Comparison of ENCODE assay signal across 18 cellular contexts in genomic region chr7:66815976-66816375, GRCh38.
DNase-seq lines count a peak whose midpoint lies in the region; ATAC-seq, FAIRE-seq and TF ChIP-seq lines count a peak whose summit lies in the region.
"Had no signal": no experiment of that assay in that cellular context is flagged by ENCODE, and none has a peak within 500 bp of the region (broad histone marks: within the 10 kb centered on the region; RNA-seq: fewer than 3 reads in every experiment).

No MANE protein-coding gene starts in this region.

- POLR2A ChIA-PET in HEK293 (lab: Yijun Ruan, JAX) = no interaction called here
- POLR2A ChIA-PET in HepG2 (lab: Yijun Ruan, JAX) = no interaction called here

- H3K4me3 ChIP-seq in HEK293 (ENCODE audit: low read depth, low read length) (no peak overlapping the region), HepG2 (replicated peaks in 1 of 3; ENCODE audit: insufficient read depth in 1 of 3, low read depth in 2 of 3, low read length in 3 of 3) (no peak overlapping the region)

- TF ChIP-seq CTCF in HEK293 (tag by site-specific recombination; IDR thresholded peaks at IDR 0.05) (no peak), HepG2 (CRISPR knock-in tag; IDR thresholded peaks at IDR 0.05) (no peak)

- H3K9me3 Mint-ChIP-seq in activated CD8-positive, alpha-beta memory T cell treated with anti-CD3 and anti-CD28 coated beads, Interleukin-2, amount 10 ng/mL, durations not matched to agents 7 days and 5 days (ENCODE audit: low read depth) = no peaks in the 10 kb centered on the region
- H3K9me3 Mint-ChIP-seq in stimulated activated naive B cell treated with anti-CD40 and anti-IgM and Interleukin-4, amounts not matched to agents 10 μg/mL and 1 μg/mL and 100 μg/mL, for 72 hours = no peaks in the 10 kb centered on the region
- H3K9me3 Mint-ChIP-seq: HFFc6 had no signal

- FAIRE-seq in HepG2 (lab: Jason Lieb, UNC) = no peak
- FAIRE-seq: GM12892, H1 had no signal

- ATAC-seq in activated CD8-positive, alpha-beta memory T cell treated with anti-CD3 and anti-CD28 coated beads, Interleukin-2, amount 10 ng/mL, durations not matched to agents 7 days and 5 days = peak; percentile 20
- peak; percentile 37 for ATAC-seq in HepG2
- ATAC-seq in stimulated activated naive B cell treated with anti-CD40 and anti-IgM and Interleukin-4, amounts not matched to agents 10 μg/mL and 1 μg/mL and 100 μg/mL, for 72 hours (replicated peaks) = no peak

- no peak overlapping the region for H3K9ac ChIP-seq in HepG2 (ENCODE audit: insufficient read depth, low read depth, low read length)

- DNase-seq in activated CD8-positive, alpha-beta memory T cell treated with anti-CD3 and anti-CD28 coated beads, Interleukin-2, amount 10 ng/mL, durations not matched to agents 7 days and 5 days = no peak
- DNase-seq in activated CD8-positive, alpha-beta memory T cell treated with anti-CD3 and anti-CD28 coated beads, Interleukin-2, amount 50 U/mL, for 4 hours = no peak
- DNase-seq in HepG2 (ENCODE audit: low spot score) (no peak), DMS153 (lab: John Stamatoyannopoulos, UW) (no peak), NCI-H1694 treated with DMSO at 0.1 percent for 48 hours (lab: John Stamatoyannopoulos, UW) (no peak)
- no peak for DNase-seq in stimulated activated naive B cell treated with anti-CD40 and anti-IgM and Interleukin-4, amounts not matched to agents 10 μg/mL and 1 μg/mL and 100 μg/mL, for 72 hours
- DNase-seq: DMS 273 treated with DMSO at 0.1 percent for 48 hours, HFFc6, KG1, NCI-H1417 treated with DMSO at 0.1 percent for 48 hours, NCI-H2081, NCI-H510A, NCI-H82, PC-3 had no signal

- in situ Hi-C loops in HepG2 (cut with HindIII; ENCODE audit: extremely low pct_ligation_motif_present, low pct_unique_long_range_greater_than_20kb) = no loop called here

- no peaks in the 10 kb centered on the region for H3K4me1 ChIP-seq in HEK293 (ENCODE audit: control insufficient read depth, insufficient read depth, low read length)
- H3K4me1 ChIP-seq in HepG2 (ENCODE audit: insufficient read depth, low read length) = no peaks in the 10 kb centered on the region; the same call in 1 of the 2 replicates

- no peaks in the 10 kb centered on the region for H3K9me3 ChIP-seq in HEK293 (ENCODE audit: control insufficient read depth, insufficient read depth, low read depth, low read length)
- H3K9me3 ChIP-seq in HepG2 (ENCODE audit: low read length) = no peaks in the 10 kb centered on the region

- H3K27me3 ChIP-seq in HepG2 (ENCODE audit: control insufficient read depth in 1 of 2, insufficient read depth in 2 of 2, low read length in 2 of 2) = no peaks in the 10 kb centered on the region

- no peak overlapping the region for H3K27ac Mint-ChIP-seq in activated CD8-positive, alpha-beta memory T cell treated with anti-CD3 and anti-CD28 coated beads, Interleukin-2, amount 10 ng/mL, durations not matched to agents 7 days and 5 days
- peak overlapping the region; percentile 84 for H3K27ac Mint-ChIP-seq in stimulated activated naive B cell treated with anti-CD40 and anti-IgM and Interleukin-4, amounts not matched to agents 10 μg/mL and 1 μg/mL and 100 μg/mL, for 72 hours
- H3K27ac Mint-ChIP-seq: HFFc6 had no signal

- no peaks in the 10 kb centered on the region for H3K79me2 ChIP-seq in HepG2 (ENCODE audit: insufficient read depth, low read length)

- H4K20me1 ChIP-seq in HepG2 (ENCODE audit: insufficient read depth, low read length) = no peaks in the 10 kb centered on the region

- CTCF ChIA-PET in activated CD8-positive, alpha-beta memory T cell treated with anti-CD3 and anti-CD28 coated beads, Interleukin-2, amount 10 ng/mL, durations not matched to agents 7 days and 5 days (lab: Charles Lee) = no interaction called here
- CTCF ChIA-PET in HEK293 (lab: Yijun Ruan, JAX) (interaction anchor here (0.6 kb wide), 1 partner anchor 19 kb away, joined by 3 read pairs; no protein-coding TSS in a partner anchor), HepG2 (lab: Yijun Ruan, JAX; ENCODE audit: low intra/inter-chr PET ratio, low total read pairs) (no interaction called here)

- no TSS peak for BruUV-seq in HepG2 (replicated peaks; lab: Mats Ljungman, UMichigan)

- intact Hi-C loops in HepG2 (cut with micrococcal nuclease; ENCODE audit: unreplicated experiment) = no loop called here

- WGBS in HepG2 (ENCODE audit: low lambda C conversion rate) = 100% methylated on average over 1 of the region's 7 CpGs

- no peak overlapping the region for H3K4me2 ChIP-seq in HepG2 (ENCODE audit: low read depth, low read length)

- no peaks in the 10 kb centered on the region for H3K4me1 Mint-ChIP-seq in activated CD8-positive, alpha-beta memory T cell treated with anti-CD3 and anti-CD28 coated beads, Interleukin-2, amount 10 ng/mL, durations not matched to agents 7 days and 5 days
- peaks cover 19 to 40% of the 10 kb centered on the region in 2 donors for H3K4me1 Mint-ChIP-seq in stimulated activated naive B cell treated with anti-CD40 and anti-IgM and Interleukin-4, amounts not matched to agents 10 μg/mL and 1 μg/mL and 100 μg/mL, for 72 hours

- H3K4me3 Mint-ChIP-seq in activated CD8-positive, alpha-beta memory T cell treated with anti-CD3 and anti-CD28 coated beads, Interleukin-2, amount 10 ng/mL, durations not matched to agents 7 days and 5 days = no peak overlapping the region
- no peak overlapping the region for H3K4me3 Mint-ChIP-seq in stimulated activated naive B cell treated with anti-CD40 and anti-IgM and Interleukin-4, amounts not matched to agents 10 μg/mL and 1 μg/mL and 100 μg/mL, for 72 hours
- H3K4me3 Mint-ChIP-seq: HFFc6 had no signal

- H3K27me3 Mint-ChIP-seq in activated CD8-positive, alpha-beta memory T cell treated with anti-CD3 and anti-CD28 coated beads, Interleukin-2, amount 10 ng/mL, durations not matched to agents 7 days and 5 days = no peaks in the 10 kb centered on the region
- no peaks in the 10 kb centered on the region for H3K27me3 Mint-ChIP-seq in stimulated activated naive B cell treated with anti-CD40 and anti-IgM and Interleukin-4, amounts not matched to agents 10 μg/mL and 1 μg/mL and 100 μg/mL, for 72 hours

- TF ChIP-seq EP300 in HepG2 (IDR thresholded peaks at IDR 0.05; ENCODE audit: low read depth in 2 of 2, low read length in 2 of 2) = no peak
- TF ChIP-seq EP300 in HepG2 (CRISPR knock-in tag; IDR thresholded peaks at IDR 0.05; ENCODE audit: borderline replicate concordance) = no peak

- no peak for TF ChIP-seq POLR2A in HepG2 (IDR thresholded peaks at IDR 0.05; ENCODE audit: insufficient read depth in 1 of 2, low read depth in 2 of 2, low read length in 2 of 2)

- no peak for TF ChIP-seq RAD21 in HepG2 (CRISPR knock-in tag; IDR thresholded peaks at IDR 0.05)

- no peak overlapping the region for H2AFZ ChIP-seq in HepG2 (ENCODE audit: low read length)

- peaks cover 0 to 1% of the 10 kb centered on the region in 2 experiments for H3K36me3 ChIP-seq in HEK293 (ENCODE audit: control insufficient read depth in 2 of 2, insufficient read depth in 1 of 2, low read length in 2 of 2)
- H3K36me3 ChIP-seq in HepG2 (replicated peaks in 1 of 2; ENCODE audit: control insufficient read depth in 1 of 2, insufficient read depth in 2 of 2, low read length in 2 of 2) = peaks cover 0 to 4% of the 10 kb centered on the region in 2 experiments; a peak in 2 of 5 replicates

- peaks cover 4% of the 10 kb centered on the region for H3K36me3 Mint-ChIP-seq in activated CD8-positive, alpha-beta memory T cell treated with anti-CD3 and anti-CD28 coated beads, Interleukin-2, amount 10 ng/mL, durations not matched to agents 7 days and 5 days
- peaks cover 14 to 37% of the 10 kb centered on the region in 2 donors for H3K36me3 Mint-ChIP-seq in stimulated activated naive B cell treated with anti-CD40 and anti-IgM and Interleukin-4, amounts not matched to agents 10 μg/mL and 1 μg/mL and 100 μg/mL, for 72 hours

- H3K27ac ChIP-seq in HEK293 (ENCODE audit: extremely low read depth, low read depth, low read length) = no peak overlapping the region
- no peak overlapping the region for H3K27ac ChIP-seq in HepG2 (ENCODE audit: extremely low read length, insufficient read depth, low read length)
- H3K27ac ChIP-seq: C4-2B had no signal

TF ChIP-seq in HEK293, 187 proteins besides CTCF, POLR2A, EP300 and RAD21:
- TF ChIP-seq MYNN (tag by site-specific recombination; IDR thresholded peaks at IDR 0.05; ENCODE audit: borderline replicate concordance) (no peak), ZNF701 (tag by site-specific recombination; IDR thresholded peaks at IDR 0.05) (no peak), ZNF157 (tag by site-specific recombination; IDR thresholded peaks at IDR 0.05) (no peak), ZNF324 (tag by site-specific recombination; IDR thresholded peaks at IDR 0.05) (no peak), ZNF530 (tag by site-specific recombination; IDR thresholded peaks at IDR 0.05; ENCODE audit: low read depth) (no peak), ZFHX2 (tag by site-specific recombination; conservative IDR thresholded peaks at IDR 0.05) (0 out of 2 replicates have a peak, but pooled peaks have one; percentile 14), ZNF426 (tag by site-specific recombination; IDR thresholded peaks at IDR 0.05) (no peak)

TF ChIP-seq in HepG2, 621 proteins besides CTCF, POLR2A, EP300 and RAD21:
- TF ChIP-seq DZIP1 (CRISPR knock-in tag; IDR thresholded peaks at IDR 0.05) (no peak), ZNF629 (CRISPR knock-in tag; conservative IDR thresholded peaks at IDR 0.05) (peak; percentile 53)

Comparison
In these comparisons a context has a peak if more than half of its experiments do, and no peak if none do; other contexts are left out.
1. ATAC-seq: peak in activated CD8-positive, alpha-beta memory T cell treated with anti-CD3 and anti-CD28 coated beads, Interleukin-2, amount 10 ng/mL, durations not matched to agents 7 days and 5 days (single experiment) and HepG2 (single experiment); none in stimulated activated naive B cell treated with anti-CD40 and anti-IgM and Interleukin-4, amounts not matched to agents 10 μg/mL and 1 μg/mL and 100 μg/mL, for 72 hours (0 of 2).